Comparison of ENCODE assay signal across 8 cellular contexts in the genomic region with DNA sequence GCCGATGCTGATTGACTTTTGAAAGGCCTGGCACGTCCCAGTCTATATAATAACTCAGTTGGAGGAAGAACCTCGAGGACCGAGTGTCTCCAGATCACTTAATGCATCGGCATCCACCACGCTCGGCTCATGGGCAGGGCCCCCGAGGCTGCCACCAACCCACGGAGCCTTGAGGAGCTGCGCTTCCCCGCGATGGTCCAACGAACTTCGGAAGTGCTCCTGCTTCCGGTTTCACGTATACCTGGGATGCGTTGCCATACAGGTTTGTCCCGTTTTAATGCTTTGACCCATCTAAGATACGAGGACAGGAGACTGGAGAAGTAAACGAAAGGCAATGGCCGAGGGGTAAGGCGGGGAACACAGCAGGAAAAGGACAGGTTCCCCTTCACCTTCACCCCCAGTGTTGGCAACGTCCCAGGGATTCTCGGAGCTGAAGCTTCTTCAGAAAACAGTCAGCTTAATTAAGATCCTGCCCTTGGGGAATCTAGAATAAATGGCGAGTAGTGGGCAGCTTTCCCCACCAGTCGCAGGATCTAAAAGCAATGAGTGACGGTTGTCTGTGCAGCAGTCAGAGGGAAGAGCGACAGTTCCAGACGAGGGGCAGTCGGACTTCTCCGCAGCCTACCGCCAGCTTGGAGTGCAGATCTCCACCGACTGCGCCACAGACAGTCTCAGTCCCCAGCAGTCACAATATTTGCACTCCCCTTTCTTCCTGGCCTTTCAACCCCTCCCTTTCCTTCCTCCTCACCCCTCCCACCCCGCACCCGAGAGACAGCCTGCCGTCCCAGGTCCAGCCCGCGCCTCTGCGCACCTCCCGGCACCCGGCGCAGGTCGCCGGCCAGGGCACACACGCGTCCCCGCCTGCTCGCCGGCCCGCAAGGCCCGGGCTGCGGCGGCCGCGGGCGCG. TPM values are rescaled to one million over a fixed set of nuclear protein-coding genes. Genes with fewer than 3 reads are reported as not detected.
DNase-seq lines count a peak whose midpoint lies in the region; ATAC-seq and TF ChIP-seq lines count a peak whose summit lies in the region.

No MANE protein-coding gene starts in this region.

- POLR2A ChIA-PET in CD8-positive, alpha-beta memory T cell (lab: Charles Lee): no interaction called here
- POLR2A ChIA-PET in PC-3 (lab: Charles Lee; ENCODE audit: unreplicated experiment): no interaction called here
- POLR2A ChIA-PET in naive thymus-derived CD4-positive, alpha-beta T cell (lab: Charles Lee): no interaction called here
- POLR2A ChIA-PET in RWPE1 (lab: Yijun Ruan, JAX; ENCODE audit: low non-redundant PET): interaction anchor here (0.7 kb wide), 1 partner anchor 281 kb away, joined by 3 read pairs; no protein-coding TSS in a partner anchor

- ATAC-seq in GM19395 (IDR thresholded peaks at IDR 0.05; ENCODE audit: unreplicated experiment) (peak; percentile 70), HG03432 (IDR thresholded peaks at IDR 0.05; ENCODE audit: unreplicated experiment) (peak; percentile 75), PC-3 (peak; percentile 74)
- ATAC-seq in naive thymus-derived CD4-positive, alpha-beta T cell: no peak

- H3K27ac ChIP-seq in CD8-positive, alpha-beta memory T cell (ENCODE audit: low read depth, low read length): no peak overlapping the region
- no peak overlapping the region for H3K27ac ChIP-seq in PC-3 (ENCODE audit: low read length)
- no peak overlapping the region for H3K27ac ChIP-seq in naive thymus-derived CD4-positive, alpha-beta T cell (ENCODE audit: low read depth, low read length)
- H3K27ac ChIP-seq in RWPE1: no peak overlapping the region

- no peaks in the 10 kb centered on the region for H3K36me3 Mint-ChIP-seq in CD8-positive, alpha-beta memory T cell
- H3K36me3 Mint-ChIP-seq in chondrocyte (ENCODE audit: low read depth): no peaks in the 10 kb centered on the region
- peaks cover 0 to 12% (median 5%) of the 10 kb centered on the region in 5 donors for H3K36me3 Mint-ChIP-seq in naive thymus-derived CD4-positive, alpha-beta T cell

- H3K27me3 ChIP-seq in CD8-positive, alpha-beta memory T cell (ENCODE audit: insufficient read depth, low read length, poor library complexity, severe bottlenecking): peaks cover 49% of the 10 kb centered on the region
- H3K27me3 ChIP-seq in PC-3 (ENCODE audit: low read length): peaks cover 78% of the 10 kb centered on the region
- peaks cover 12 to 39% of the 10 kb centered on the region in 2 donors for H3K27me3 ChIP-seq in naive thymus-derived CD4-positive, alpha-beta T cell (ENCODE audit: control insufficient read depth in 2 of 2, insufficient read depth in 2 of 2, low read length in 2 of 2)

- no peaks in the 10 kb centered on the region for H3K36me3 ChIP-seq in CD8-positive, alpha-beta memory T cell (ENCODE audit: insufficient read depth, low read length)
- H3K36me3 ChIP-seq in PC-3 (ENCODE audit: low read depth, low read length): no peaks in the 10 kb centered on the region
- H3K36me3 ChIP-seq in naive thymus-derived CD4-positive, alpha-beta T cell (ENCODE audit: control insufficient read depth in 2 of 3, insufficient read depth in 3 of 3, low read length in 3 of 3): no peaks in the 10 kb centered on the region

- H3K27me3 Mint-ChIP-seq in CD8-positive, alpha-beta memory T cell: peaks cover 63 to 70% of the 10 kb centered on the region in 2 donors
- H3K27me3 Mint-ChIP-seq in chondrocyte (ENCODE audit: low read depth): peaks cover 58% of the 10 kb centered on the region
- peaks cover 56 to 76% (median 69%) of the 10 kb centered on the region in 5 donors for H3K27me3 Mint-ChIP-seq in naive thymus-derived CD4-positive, alpha-beta T cell

- no peaks in the 10 kb centered on the region for H3F3A ChIP-seq in PC-3 (ENCODE audit: low read length, unreplicated experiment)

- no peaks in the 10 kb centered on the region for H3K9me3 ChIP-seq in CD8-positive, alpha-beta memory T cell (ENCODE audit: low read length)
- H3K9me3 ChIP-seq in PC-3 (ENCODE audit: low read length): no peaks in the 10 kb centered on the region
- H3K9me3 ChIP-seq in naive thymus-derived CD4-positive, alpha-beta T cell (ENCODE audit: control insufficient read depth in 2 of 3, low read length in 3 of 3): no peaks in the 10 kb centered on the region

- CTCF ChIA-PET in CD8-positive, alpha-beta memory T cell (lab: Charles Lee): no interaction called here
- CTCF ChIA-PET in PC-3 (lab: Charles Lee) (interaction anchor here (1.0 kb wide), 1 partner anchor 53 kb away, joined by 3 read pairs; no protein-coding TSS in a partner anchor), RWPE1 (lab: Yijun Ruan, JAX) (interaction anchor here (0.6 kb wide), 1 partner anchor 1075 kb away, joined by 3 read pairs; no protein-coding TSS in a partner anchor)
- CTCF ChIA-PET in naive thymus-derived CD4-positive, alpha-beta T cell (lab: Charles Lee): no interaction called here

- 0 out of 2 replicates have a peak, but pooled peaks cover 3% of the 10 kb centered on the region for H4K20me1 ChIP-seq in PC-3 (ENCODE audit: low read length)

- peak overlapping the region; percentile 40 for H3K4me3 ChIP-seq in CD8-positive, alpha-beta memory T cell (ENCODE audit: low read length)
- H3K4me3 ChIP-seq in PC-3 (ENCODE audit: low read length): peak overlapping the region; percentile 63
- H3K4me3 ChIP-seq in naive thymus-derived CD4-positive, alpha-beta T cell (ENCODE audit: low read length): peak overlapping the region; percentile 11

- peak overlapping the region; percentile 84 for H3K4me2 ChIP-seq in PC-3 (ENCODE audit: low read length)

- H3K9me3 Mint-ChIP-seq in CD8-positive, alpha-beta memory T cell: peaks cover 17 to 31% (median 23%) of the 10 kb centered on the region in 5 donors
- no peaks in the 10 kb centered on the region for H3K9me3 Mint-ChIP-seq in chondrocyte (ENCODE audit: low read depth)
- H3K9me3 Mint-ChIP-seq in naive thymus-derived CD4-positive, alpha-beta T cell: peaks cover 0 to 56% (median 14%) of the 10 kb centered on the region in 11 donors

- peak overlapping the region in 2 of 8 donors; percentile 50 to 68 for H3K27ac Mint-ChIP-seq in CD8-positive, alpha-beta memory T cell
- H3K27ac Mint-ChIP-seq in chondrocyte (ENCODE audit: unreplicated experiment): no peak overlapping the region
- H3K27ac Mint-ChIP-seq in naive thymus-derived CD4-positive, alpha-beta T cell: peak overlapping the region in 2 of 9 donors; percentile 41 to 80

- H3K9me2 ChIP-seq in PC-3 (replicated peaks; ENCODE audit: low read length): no peaks in the 10 kb centered on the region

- intact Hi-C loops in PC-3 (cut with micrococcal nuclease): no loop called here
- intact Hi-C loops in naive thymus-derived CD4-positive, alpha-beta T cell (cut with micrococcal nuclease): loop anchor here (5.0 to 10.0 kb wide), 2 partner anchors 1093 to 1680 kb away; a partner anchor contains a TSS

- TF ChIP-seq CTCF in PC-3 (conservative IDR thresholded peaks at IDR 0.05; ENCODE audit: low read depth, low read length) (no peak), chondrocyte (IDR thresholded peaks at IDR 0.05) (no peak), RWPE1 (conservative IDR thresholded peaks at IDR 0.05; ENCODE audit: low read depth) (no peak)

- H3K4me3 Mint-ChIP-seq in CD8-positive, alpha-beta memory T cell: peak overlapping the region; percentile 83 to 90 (median 87)
- H3K4me3 Mint-ChIP-seq in chondrocyte (ENCODE audit: unreplicated experiment): peak overlapping the region; percentile 78
- H3K4me3 Mint-ChIP-seq in naive thymus-derived CD4-positive, alpha-beta T cell: peak overlapping the region; percentile 81 to 94 (median 88)

- H3K9ac ChIP-seq in PC-3 (ENCODE audit: low read length): no peak overlapping the region

- H3K4me1 ChIP-seq in CD8-positive, alpha-beta memory T cell (ENCODE audit: insufficient read depth, low read length): peaks cover 14% of the 10 kb centered on the region
- H3K4me1 ChIP-seq in PC-3 (ENCODE audit: insufficient read depth, low read length): peaks cover 7% of the 10 kb centered on the region; the same call in 1 of the 2 replicates
- peaks cover 7 to 13% of the 10 kb centered on the region in 2 donors for H3K4me1 ChIP-seq in naive thymus-derived CD4-positive, alpha-beta T cell (ENCODE audit: control insufficient read depth in 2 of 2, insufficient read depth in 2 of 2, low read length in 2 of 2)

- peaks cover 21 to 24% (median 21%) of the 10 kb centered on the region in 3 donors for H3K4me1 Mint-ChIP-seq in CD8-positive, alpha-beta memory T cell
- H3K4me1 Mint-ChIP-seq in chondrocyte (ENCODE audit: low read depth): peaks cover 13% of the 10 kb centered on the region
- H3K4me1 Mint-ChIP-seq in naive thymus-derived CD4-positive, alpha-beta T cell: peaks cover 13 to 22% (median 20%) of the 10 kb centered on the region in 7 donors

- H3K79me2 ChIP-seq in PC-3 (ENCODE audit: low read length): no peaks in the 10 kb centered on the region

- no peak for DNase-seq in CD8-positive, alpha-beta memory T cell
- DNase-seq in PC-3: no peak
- DNase-seq in chondrocyte (ENCODE audit: low spot score): no peak
- no peak for DNase-seq in naive thymus-derived CD4-positive, alpha-beta T cell
- DNase-seq in RWPE1 (ENCODE audit: low spot score): no peak
- no peak for DNase-seq in cerebellar nuclear complex (lab: John Stamatoyannopoulos, UW)

- no TSS peak for BruUV-seq in PC-3 (replicated peaks; lab: Mats Ljungman, UMichigan)

- peak overlapping the region; percentile 54 for H2AFZ ChIP-seq in PC-3 (ENCODE audit: low read length)

RNA-seq across cellular contexts. Expression of a gene that starts 10.7 kb away (rescaled TPM):
- total RNA-seq in CD8-positive, alpha-beta memory T cell: not detected
- polyA plus RNA-seq in CD8-positive, alpha-beta memory T cell: not detected
- not detected in 2 replicates for total RNA-seq in PC-3 (2014; rRNA removed)
- total RNA-seq in chondrocyte: not detected in 3 replicates
- total RNA-seq in naive thymus-derived CD4-positive, alpha-beta T cell: not detected
- not detected for polyA plus RNA-seq in naive thymus-derived CD4-positive, alpha-beta T cell

Comparison
In these comparisons a context has a peak if more than half of its experiments do, and no peak if none do; other contexts are left out.
1. H3K4me3 ChIP-seq: peak in every context shown above with its lines; median percentile 63 in PC-3; 40 in CD8-positive, alpha-beta memory T cell; 11 in naive thymus-derived CD4-positive, alpha-beta T cell.
2. CTCF ChIA-PET loops: an anchor here in PC-3 (1.0 kb wide) and RWPE1 (0.6 kb wide); none called in CD8-positive, alpha-beta memory T cell and naive thymus-derived CD4-positive, alpha-beta T cell.